Comparison of ENCODE assay signal across 16 cellular contexts in genomic region chr2:239310401-239311061, GRCh38.
DNase-seq lines count a peak whose midpoint lies in the region; ATAC-seq and TF ChIP-seq lines count a peak whose summit lies in the region.
"Had no signal": no experiment of that assay in that cellular context is flagged by ENCODE, and none has a peak within 500 bp of the region (broad histone marks: within the 10 kb centered on the region; RNA-seq: fewer than 3 reads in every experiment).

No MANE protein-coding gene starts in this region.

- TF ChIP-seq CTCF in heart left ventricle (IDR thresholded peaks at IDR 0.05) (no peak), progenitor cell of endocrine pancreas (IDR thresholded peaks at IDR 0.05; ENCODE audit: unreplicated experiment) (no peak), uterus (IDR thresholded peaks at IDR 0.05) (no peak)

- WGBS in heart left ventricle, 4 donors, result 89 to 94% (median 93%) methylated on average over 14 of the region's 14 CpGs

- peaks cover 14% of the 10 kb centered on the region for H3K4me1 Mint-ChIP-seq in activated naive CD4-positive, alpha-beta T cell treated with anti-CD3 and anti-CD28 coated beads for 36 hours (ENCODE audit: low read depth)
- peaks cover 11% of the 10 kb centered on the region for H3K4me1 Mint-ChIP-seq in progenitor cell of endocrine pancreas (ENCODE audit: low read depth)

- H3K9me3 ChIP-seq in heart left ventricle, result peaks cover 0 to 8% (median 0%) of the 10 kb centered on the region in 12 donors
- no peaks in the 10 kb centered on the region for H3K9me3 ChIP-seq in uterus
- H3K9me3 ChIP-seq: body of pancreas, HAP-1, right lobe of liver had no signal

- no peak overlapping the region for H3K4me3 Mint-ChIP-seq in activated naive CD4-positive, alpha-beta T cell treated with anti-CD3 and anti-CD28 coated beads for 36 hours
- no peak overlapping the region for H3K4me3 Mint-ChIP-seq in progenitor cell of endocrine pancreas (ENCODE audit: low read depth)

- intact Hi-C loops in activated naive CD4-positive, alpha-beta T cell treated with anti-CD3 and anti-CD28 coated beads for 36 hours (cut with micrococcal nuclease), result no loop called here
- intact Hi-C loops in heart left ventricle (cut with DNase I) (loop anchor here in 1 of 10 donors (5.0 kb wide), 1 partner anchor 87 kb away; no protein-coding TSS in a partner anchor), uterus (cut with DNase I; ENCODE audit: low total_unique reads) (no loop called here)

- H3K4me1 ChIP-seq in heart left ventricle (peaks cover 6 to 82% (median 56%) of the 10 kb centered on the region in 12 donors), uterus (peaks cover 16 to 26% of the 10 kb centered on the region in 2 donors)
- H3K4me1 ChIP-seq: body of pancreas, HAP-1, right lobe of liver had no signal

- DNase-seq in activated naive CD4-positive, alpha-beta T cell treated with anti-CD3 and anti-CD28 coated beads, Interleukin-2, amount 50 U/mL, for 72 hours (ENCODE audit: low spot score in 2 of 2), result no peak
- no peak for DNase-seq in activated naive CD4-positive, alpha-beta T cell treated with anti-CD3 and anti-CD28 coated beads for 36 hours
- DNase-seq in heart left ventricle (peak in 2 of 5 donors; percentile 6 to 18), progenitor cell of endocrine pancreas (ENCODE audit: low spot score, unreplicated experiment) (peak; percentile 5), uterus (peak; percentile 17 to 19), NOMO-1 treated with dmso at 0.1 percent for 144 hours (lab: John Stamatoyannopoulos, UW; ENCODE audit: unreplicated experiment) (no peak), germinal center (ENCODE audit: low spot score) (no peak), NOMO-1 (lab: John Stamatoyannopoulos, UW; ENCODE audit: unreplicated experiment in 2 of 2) (no peak)
- DNase-seq: DMS 273 treated with DMSO at 0.1 percent for 48 hours, mesendoderm, NCI-H1048, NCI-H748 treated with DMSO at 0.1 percent for 48 hours had no signal

- peaks cover 14 to 19% of the 10 kb centered on the region in 2 donors for H3K36me3 Mint-ChIP-seq in activated naive CD4-positive, alpha-beta T cell treated with anti-CD3 and anti-CD28 coated beads, Interleukin-2, amount 50 U/mL, for 72 hours
- peaks cover 7% of the 10 kb centered on the region for H3K36me3 Mint-ChIP-seq in activated naive CD4-positive, alpha-beta T cell treated with anti-CD3 and anti-CD28 coated beads for 36 hours (ENCODE audit: low read depth)
- H3K36me3 Mint-ChIP-seq in progenitor cell of endocrine pancreas (ENCODE audit: insufficient read depth), result peaks cover 13% of the 10 kb centered on the region

- peak overlapping the region; percentile 4 to 60 for H3K27ac Mint-ChIP-seq in activated naive CD4-positive, alpha-beta T cell treated with anti-CD3 and anti-CD28 coated beads, Interleukin-2, amount 50 U/mL, for 72 hours
- no peak overlapping the region for H3K27ac Mint-ChIP-seq in activated naive CD4-positive, alpha-beta T cell treated with anti-CD3 and anti-CD28 coated beads for 36 hours
- H3K27ac Mint-ChIP-seq in progenitor cell of endocrine pancreas, result no peak overlapping the region

- H3K4me3 ChIP-seq in heart left ventricle (no peak overlapping the region), uterus (no peak overlapping the region)
- H3K4me3 ChIP-seq: body of pancreas, GM12878, HAP-1, right lobe of liver had no signal

- CTCF ChIA-PET in activated naive CD4-positive, alpha-beta T cell treated with anti-CD3 and anti-CD28 coated beads for 36 hours (lab: Charles Lee), result no interaction called here

- no peak for ATAC-seq in activated naive CD4-positive, alpha-beta T cell treated with anti-CD3 and anti-CD28 coated beads, Interleukin-2, amount 50 U/mL, for 72 hours
- ATAC-seq in heart left ventricle, result peak in 2 of 4 donors; percentile 16 to 26
- ATAC-seq: GM12878, right lobe of liver had no signal

- H3K36me3 ChIP-seq in heart left ventricle (no peaks in the 10 kb centered on the region), uterus (no peaks in the 10 kb centered on the region)
- H3K36me3 ChIP-seq: HAP-1, right lobe of liver had no signal

- no peak for TF ChIP-seq POLR2A in heart left ventricle (IDR thresholded peaks at IDR 0.05)
- no peak for TF ChIP-seq POLR2A in uterus (IDR thresholded peaks at IDR 0.05)

- no peaks in the 10 kb centered on the region for H3K27me3 Mint-ChIP-seq in activated naive CD4-positive, alpha-beta T cell treated with anti-CD3 and anti-CD28 coated beads for 36 hours (ENCODE audit: low read depth)
- no peaks in the 10 kb centered on the region for H3K27me3 Mint-ChIP-seq in progenitor cell of endocrine pancreas

- peaks cover 3 to 9% of the 10 kb centered on the region in 2 donors for H3K9me3 Mint-ChIP-seq in activated naive CD4-positive, alpha-beta T cell treated with anti-CD3 and anti-CD28 coated beads, Interleukin-2, amount 50 U/mL, for 72 hours
- peaks cover 4% of the 10 kb centered on the region for H3K9me3 Mint-ChIP-seq in activated naive CD4-positive, alpha-beta T cell treated with anti-CD3 and anti-CD28 coated beads for 36 hours
- H3K9me3 Mint-ChIP-seq in progenitor cell of endocrine pancreas (ENCODE audit: low read depth), result peaks cover 17% of the 10 kb centered on the region

- peak overlapping the region in 9 of 12 donors; percentile 78 to 91 (median 87) for H3K27ac ChIP-seq in heart left ventricle
- peak overlapping the region; percentile 81 to 94 for H3K27ac ChIP-seq in uterus
- H3K27ac ChIP-seq: body of pancreas, right lobe of liver had no signal

- H3K27me3 ChIP-seq in heart left ventricle (no peaks in the 10 kb centered on the region), uterus (no peaks in the 10 kb centered on the region)
- H3K27me3 ChIP-seq: body of pancreas, right lobe of liver had no signal

Comparison
In these comparisons a context has a peak if more than half of its experiments do, and no peak if none do; other contexts are left out.
1. H3K27ac Mint-ChIP-seq: peak in activated naive CD4-positive, alpha-beta T cell treated with anti-CD3 and anti-CD28 coated beads, Interleukin-2, amount 50 U/mL, for 72 hours (2 of 2); none in activated naive CD4-positive, alpha-beta T cell treated with anti-CD3 and anti-CD28 coated beads for 36 hours (single experiment) and progenitor cell of endocrine pancreas (single experiment).
2. DNase-seq: peak in progenitor cell of endocrine pancreas (single experiment) and uterus (2 of 2); none in activated naive CD4-positive, alpha-beta T cell treated with anti-CD3 and anti-CD28 coated beads, Interleukin-2, amount 50 U/mL, for 72 hours (0 of 2), activated naive CD4-positive, alpha-beta T cell treated with anti-CD3 and anti-CD28 coated beads for 36 hours (single experiment), NOMO-1 treated with dmso at 0.1 percent for 144 hours (single experiment), germinal center (single experiment) and NOMO-1 (0 of 2).